ENCODE assay signal across 1 cellular context in the genomic region with DNA sequence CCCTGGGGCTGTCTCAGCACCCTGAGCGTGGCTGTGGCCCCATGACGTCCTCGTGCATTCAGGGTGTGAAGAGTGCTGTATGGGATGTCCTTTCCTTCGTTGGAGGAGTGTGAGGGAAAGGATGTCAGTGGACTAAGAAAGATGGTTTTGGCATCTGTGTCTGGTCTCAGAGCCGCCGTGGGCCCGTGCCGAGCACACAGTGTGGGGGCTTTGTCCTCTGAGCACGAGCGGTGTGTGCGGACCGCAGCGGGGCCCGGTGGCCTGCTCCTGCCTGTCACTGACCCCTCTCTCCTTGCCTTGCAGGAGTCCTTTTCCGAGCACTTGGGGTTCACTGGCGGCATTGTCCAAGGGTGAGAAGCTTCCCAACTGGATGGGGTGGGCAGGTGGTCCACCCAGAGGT.
TF ChIP-seq lines count a peak whose summit lies in the region.

No MANE protein-coding gene starts in this region.

TF ChIP-seq in neural cell, 6 proteins besides CTCF, POLR2A, EP300 and RAD21 (continued from another document):
- TF ChIP-seq, protein P1, sequence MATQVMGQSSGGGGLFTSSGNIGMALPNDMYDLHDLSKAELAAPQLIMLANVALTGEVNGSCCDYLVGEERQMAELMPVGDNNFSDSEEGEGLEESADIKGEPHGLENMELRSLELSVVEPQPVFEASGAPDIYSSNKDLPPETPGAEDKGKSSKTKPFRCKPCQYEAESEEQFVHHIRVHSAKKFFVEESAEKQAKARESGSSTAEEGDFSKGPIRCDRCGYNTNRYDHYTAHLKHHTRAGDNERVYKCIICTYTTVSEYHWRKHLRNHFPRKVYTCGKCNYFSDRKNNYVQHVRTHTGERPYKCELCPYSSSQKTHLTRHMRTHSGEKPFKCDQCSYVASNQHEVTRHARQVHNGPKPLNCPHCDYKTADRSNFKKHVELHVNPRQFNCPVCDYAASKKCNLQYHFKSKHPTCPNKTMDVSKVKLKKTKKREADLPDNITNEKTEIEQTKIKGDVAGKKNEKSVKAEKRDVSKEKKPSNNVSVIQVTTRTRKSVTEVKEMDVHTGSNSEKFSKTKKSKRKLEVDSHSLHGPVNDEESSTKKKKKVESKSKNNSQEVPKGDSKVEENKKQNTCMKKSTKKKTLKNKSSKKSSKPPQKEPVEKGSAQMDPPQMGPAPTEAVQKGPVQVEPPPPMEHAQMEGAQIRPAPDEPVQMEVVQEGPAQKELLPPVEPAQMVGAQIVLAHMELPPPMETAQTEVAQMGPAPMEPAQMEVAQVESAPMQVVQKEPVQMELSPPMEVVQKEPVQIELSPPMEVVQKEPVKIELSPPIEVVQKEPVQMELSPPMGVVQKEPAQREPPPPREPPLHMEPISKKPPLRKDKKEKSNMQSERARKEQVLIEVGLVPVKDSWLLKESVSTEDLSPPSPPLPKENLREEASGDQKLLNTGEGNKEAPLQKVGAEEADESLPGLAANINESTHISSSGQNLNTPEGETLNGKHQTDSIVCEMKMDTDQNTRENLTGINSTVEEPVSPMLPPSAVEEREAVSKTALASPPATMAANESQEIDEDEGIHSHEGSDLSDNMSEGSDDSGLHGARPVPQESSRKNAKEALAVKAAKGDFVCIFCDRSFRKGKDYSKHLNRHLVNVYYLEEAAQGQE (IDR thresholded peaks at IDR 0.05; ENCODE audit: borderline replicate concordance) = no peak
